In genomic region chr3:184361532-184361931, GRCh38 we compare ENCODE assay signal across 8 cellular contexts.
DNase-seq lines count a peak whose midpoint lies in the region; ATAC-seq and TF ChIP-seq lines count a peak whose summit lies in the region.

CLCN2 (minus strand) TSS chr3:184361605; CDS start chr3:184361479, 126 bp downstream.
POLR2H (plus strand) TSS chr3:184361710; CDS start chr3:184363493, 1,783 bp downstream.

- H3K27me3 ChIP-seq in rectal smooth muscle tissue (ENCODE audit: control insufficient read depth, insufficient read depth, low read length) = no peaks in the 10 kb centered on the region

- H3K4me3 ChIP-seq in rectal smooth muscle tissue (ENCODE audit: low read length) = peak within 1 kb of the TSS; percentile 91

- H3K9ac ChIP-seq in rectal smooth muscle tissue (ENCODE audit: low read length) = peak within 1 kb of the TSS; percentile 77

- ATAC-seq in HG03469 (IDR thresholded peaks at IDR 0.05; ENCODE audit: unreplicated experiment) = peak; percentile 23

- TF ChIP-seq CTCF in C4-2B (conservative IDR thresholded peaks at IDR 0.05) = no peak
- no peak for TF ChIP-seq CTCF in RWPE1 (conservative IDR thresholded peaks at IDR 0.05; ENCODE audit: low read depth)

- H3K4me1 ChIP-seq in rectal smooth muscle tissue (ENCODE audit: control insufficient read depth, insufficient read depth, low read length) = peaks cover 7% of the 10 kb centered on the region

- POLR2A ChIA-PET in RWPE1 (lab: Yijun Ruan, JAX; ENCODE audit: low non-redundant PET) = interaction anchor here (0.8 kb wide), 1 partner anchor 26 kb away, joined by 5 read pairs; no protein-coding TSS in a partner anchor

- DNase-seq in RWPE1 (ENCODE audit: low spot score) (peak; percentile 60), hippocampal formation (lab: John Stamatoyannopoulos, UW) (peak; percentile 61 to 71)
- no peak for DNase-seq in central memory CD4-positive, alpha-beta T cell

- TF ChIP-seq POLR2A in GM19099 (IDR thresholded peaks at IDR 0.05; ENCODE audit: extremely low read depth, insufficient read length, low read depth) = peak; percentile 49

- peak within 1 kb of the TSS; percentile 96 for H3K27ac ChIP-seq in C4-2B
- peak within 1 kb of the TSS; percentile 99 for H3K27ac ChIP-seq in RWPE1
- H3K27ac ChIP-seq in angular gyrus (ENCODE audit: low read depth, low read length) = peak within 1 kb of the TSS; percentile 94
- peak within 1 kb of the TSS; percentile 99 for H3K27ac ChIP-seq in rectal smooth muscle tissue (ENCODE audit: low read depth, low read length)

- CTCF ChIA-PET in RWPE1 (lab: Yijun Ruan, JAX) = interaction anchor here (1.8 kb wide), 1 partner anchor 16 kb away, joined by 6 read pairs; no protein-coding TSS in a partner anchor

- H3K36me3 ChIP-seq in rectal smooth muscle tissue (ENCODE audit: control insufficient read depth, insufficient read depth, low read length) = peaks cover 5% of the 10 kb centered on the region
